Comparison of ENCODE assay signal across 8 cellular contexts in genomic region chr12:123910791-123911190, GRCh38.
A peak's percentile ranks its signal among the peaks of the same experiment; 100 is the strongest.
DNase-seq lines count a peak whose midpoint lies in the region; ATAC-seq and TF ChIP-seq lines count a peak whose summit lies in the region.
"Not testable (repeated sequence)": the region's sequence is repeated elsewhere in the genome, so short reads cannot be mapped to it uniquely, and the experiment has no call there.

No MANE protein-coding gene starts in this region.

- H3K79me2 ChIP-seq in neural progenitor cell (ENCODE audit: low read depth) = not testable (repeated sequence)

- DNase-seq in DMS53 (lab: John Stamatoyannopoulos, UW) (peak; percentile 52), RKO (ENCODE audit: low spot score) (peak; percentile 23), immature natural killer cell (peak in 1 of 3 donors; percentile 3), neural progenitor cell (ENCODE audit: low spot score) (peak; percentile 4)
- peak; percentile 60 for DNase-seq in activated CD4-positive, alpha-beta T cell treated with anti-CD3 and anti-CD28 coated beads, Interleukin-2, amount 10 ng/mL, durations not matched to agents 24 days and 14 days
- DNase-seq in activated naive CD8-positive, alpha-beta T cell treated with anti-CD3 and anti-CD28 coated beads, Interleukin-2, amount 10 ng/mL, durations not matched to agents 7 days and 5 days = not testable (repeated sequence)

- POLR2A ChIA-PET in activated naive CD8-positive, alpha-beta T cell treated with anti-CD3 and anti-CD28 coated beads, Interleukin-2, amount 10 ng/mL, durations not matched to agents 7 days and 5 days (lab: Charles Lee) = not testable (repeated sequence)

- H3F3A ChIP-seq in neural progenitor cell (ENCODE audit: low read depth) = peaks cover 23% of the 10 kb centered on the region

- TF ChIP-seq CTCF in 22Rv1 (IDR thresholded peaks at IDR 0.05); neural progenitor cell (IDR thresholded peaks at IDR 0.05): not testable (repeated sequence)

- H3K27me3 Mint-ChIP-seq in activated CD4-positive, alpha-beta T cell treated with anti-CD3 and anti-CD28 coated beads, Interleukin-2, amount 10 ng/mL, durations not matched to agents 24 days and 14 days; activated naive CD8-positive, alpha-beta T cell treated with anti-CD3 and anti-CD28 coated beads, Interleukin-2, amount 10 ng/mL, durations not matched to agents 7 days and 5 days; immature natural killer cell (ENCODE audit: low read depth in 3 of 3): not testable (repeated sequence)
- H3K27me3 Mint-ChIP-seq in neural progenitor cell (ENCODE audit: insufficient read depth, low read depth) = peaks cover 14% of the 10 kb centered on the region

- H3K4me1 ChIP-seq in neural progenitor cell = not testable (repeated sequence)

- not testable (repeated sequence) for H2AFZ ChIP-seq in neural progenitor cell (replicated peaks)

- H3K36me3 ChIP-seq in KOPT-K1 (ENCODE audit: insufficient read depth, low read length); neural progenitor cell: not testable (repeated sequence)

- intact Hi-C loops in activated CD4-positive, alpha-beta T cell treated with anti-CD3 and anti-CD28 coated beads, Interleukin-2, amount 10 ng/mL, durations not matched to agents 24 days and 14 days (cut with micrococcal nuclease) = not testable (repeated sequence)

- not testable (repeated sequence) for H3K4me2 ChIP-seq in neural progenitor cell

- not testable (repeated sequence) for H3K27me3 ChIP-seq in neural progenitor cell

- H3K27ac ChIP-seq in 22Rv1 (peak overlapping the region; percentile 52), KOPT-K1 (ENCODE audit: low read depth, low read length, poor library complexity, severe bottlenecking) (peak overlapping the region; percentile 14)
- not testable (repeated sequence) for H3K27ac ChIP-seq in neural progenitor cell

- H3K9me3 ChIP-seq in KOPT-K1 (ENCODE audit: insufficient read depth, low read length, poor library complexity, severe bottlenecking); neural progenitor cell (ENCODE audit: low read depth): not testable (repeated sequence)

- not testable (repeated sequence) for H3K4me3 Mint-ChIP-seq in activated CD4-positive, alpha-beta T cell treated with anti-CD3 and anti-CD28 coated beads, Interleukin-2, amount 10 ng/mL, durations not matched to agents 24 days and 14 days; activated naive CD8-positive, alpha-beta T cell treated with anti-CD3 and anti-CD28 coated beads, Interleukin-2, amount 10 ng/mL, durations not matched to agents 7 days and 5 days
- peak overlapping the region in 2 of 5 donors; percentile 8 to 28 for H3K4me3 Mint-ChIP-seq in immature natural killer cell
- peak overlapping the region; percentile 72 for H3K4me3 Mint-ChIP-seq in neural progenitor cell

- not testable (repeated sequence) for H3K9ac ChIP-seq in neural progenitor cell

- H3K9me3 Mint-ChIP-seq in activated CD4-positive, alpha-beta T cell treated with anti-CD3 and anti-CD28 coated beads, Interleukin-2, amount 10 ng/mL, durations not matched to agents 24 days and 14 days; activated naive CD8-positive, alpha-beta T cell treated with anti-CD3 and anti-CD28 coated beads, Interleukin-2, amount 10 ng/mL, durations not matched to agents 7 days and 5 days; immature natural killer cell: not testable (repeated sequence)
- peaks cover 13% of the 10 kb centered on the region for H3K9me3 Mint-ChIP-seq in neural progenitor cell

- ATAC-seq in activated naive CD8-positive, alpha-beta T cell treated with anti-CD3 and anti-CD28 coated beads, Interleukin-2, amount 10 ng/mL, durations not matched to agents 7 days and 5 days (ENCODE audit: low read depth) = peak; percentile 20

- H3K4me3 ChIP-seq in neural progenitor cell = not testable (repeated sequence)

- H4K20me1 ChIP-seq in neural progenitor cell (ENCODE audit: low read depth) = not testable (repeated sequence)

- H3K27ac Mint-ChIP-seq in activated CD4-positive, alpha-beta T cell treated with anti-CD3 and anti-CD28 coated beads, Interleukin-2, amount 10 ng/mL, durations not matched to agents 24 days and 14 days = peak overlapping the region; percentile 3
- H3K27ac Mint-ChIP-seq in activated naive CD8-positive, alpha-beta T cell treated with anti-CD3 and anti-CD28 coated beads, Interleukin-2, amount 10 ng/mL, durations not matched to agents 7 days and 5 days = not testable (repeated sequence)
- H3K27ac Mint-ChIP-seq in immature natural killer cell = peak overlapping the region; percentile 68 to 86 (median 78)
- peak overlapping the region; percentile 54 for H3K27ac Mint-ChIP-seq in neural progenitor cell

- H3K36me3 Mint-ChIP-seq in activated CD4-positive, alpha-beta T cell treated with anti-CD3 and anti-CD28 coated beads, Interleukin-2, amount 10 ng/mL, durations not matched to agents 24 days and 14 days (ENCODE audit: low read depth); activated naive CD8-positive, alpha-beta T cell treated with anti-CD3 and anti-CD28 coated beads, Interleukin-2, amount 10 ng/mL, durations not matched to agents 7 days and 5 days; immature natural killer cell: not testable (repeated sequence)
- peaks cover 10% of the 10 kb centered on the region for H3K36me3 Mint-ChIP-seq in neural progenitor cell

- not testable (repeated sequence) for H3K4me1 Mint-ChIP-seq in activated CD4-positive, alpha-beta T cell treated with anti-CD3 and anti-CD28 coated beads, Interleukin-2, amount 10 ng/mL, durations not matched to agents 24 days and 14 days; activated naive CD8-positive, alpha-beta T cell treated with anti-CD3 and anti-CD28 coated beads, Interleukin-2, amount 10 ng/mL, durations not matched to agents 7 days and 5 days
- H3K4me1 Mint-ChIP-seq in immature natural killer cell = peaks cover 11 to 17% of the 10 kb centered on the region in 2 donors
- H3K4me1 Mint-ChIP-seq in neural progenitor cell = peaks cover 28% of the 10 kb centered on the region
